ENCODE assay signal across 15 cellular contexts in the genomic region with DNA sequence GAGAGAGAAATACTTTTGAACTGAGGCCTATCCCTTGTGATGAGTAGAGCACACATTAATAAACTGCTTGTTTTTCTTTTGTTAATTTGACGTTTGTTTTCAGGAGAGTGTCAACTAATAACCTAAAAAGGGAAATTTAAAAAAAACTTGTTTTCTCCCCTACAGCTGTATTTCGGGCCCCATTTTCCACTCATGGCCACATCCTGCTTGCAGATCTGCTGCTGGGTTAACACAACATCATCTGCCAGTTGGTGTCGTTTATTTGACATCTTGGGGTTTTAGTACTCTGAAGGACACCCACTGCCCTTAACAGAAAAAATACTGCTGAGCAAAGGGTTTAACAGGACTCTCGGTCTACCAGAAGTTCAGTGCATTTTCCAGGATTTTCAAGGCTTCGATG. TPM values are rescaled to one million over a fixed set of nuclear protein-coding genes. Genes with fewer than 3 reads are reported as not detected.
DNase-seq lines count a peak whose midpoint lies in the region; ATAC-seq, FAIRE-seq and TF ChIP-seq lines count a peak whose summit lies in the region.
"Had no signal": no experiment of that assay in that cellular context is flagged by ENCODE, and none has a peak within 500 bp of the region (broad histone marks: within the 10 kb centered on the region; RNA-seq: fewer than 3 reads in every experiment).

No MANE protein-coding gene starts in this region.

- no peak for TF ChIP-seq EP300 in HepG2 (IDR thresholded peaks at IDR 0.05; ENCODE audit: low read depth in 2 of 2, low read length in 2 of 2)
- TF ChIP-seq EP300 in HepG2 (CRISPR knock-in tag; IDR thresholded peaks at IDR 0.05; ENCODE audit: borderline replicate concordance) = no peak

- no peak for TF ChIP-seq CTCF in liver (IDR thresholded peaks at IDR 0.05; ENCODE audit: low read depth, low read length, missing input control)
- TF ChIP-seq CTCF in HepG2 (CRISPR knock-in tag; IDR thresholded peaks at IDR 0.05) = no peak
- TF ChIP-seq CTCF in upper lobe of right lung (IDR thresholded peaks at IDR 0.05) = no peak
- no peak for TF ChIP-seq CTCF in WTC11 (IDR thresholded peaks at IDR 0.05)

- no peak overlapping the region for H3K4me2 ChIP-seq in HepG2 (ENCODE audit: low read depth, low read length)
- H3K4me2 ChIP-seq: PC-9 had no signal

- in situ Hi-C loops in HepG2 (cut with HindIII; ENCODE audit: extremely low pct_ligation_motif_present, low pct_unique_long_range_greater_than_20kb) = no loop called here

- peaks cover 0 to 17% (median 10%) of the 10 kb centered on the region in 9 donors for H3K9me3 Mint-ChIP-seq in naive thymus-derived CD8-positive, alpha-beta T cell
- H3K9me3 Mint-ChIP-seq in WTC11 = peaks cover 32% of the 10 kb centered on the region

- no peak for TF ChIP-seq POLR2A in HepG2 (IDR thresholded peaks at IDR 0.05; ENCODE audit: insufficient read depth in 1 of 2, low read depth in 2 of 2, low read length in 2 of 2)

- BruUV-seq in HepG2 (replicated peaks; lab: Mats Ljungman, UMichigan) = no TSS peak

- H3K27ac Mint-ChIP-seq in naive thymus-derived CD8-positive, alpha-beta T cell = peak overlapping the region in 5 of 10 donors; percentile 59 to 94 (median 75)
- no peak overlapping the region for H3K27ac Mint-ChIP-seq in WTC11
- H3K27ac Mint-ChIP-seq: progenitor cell of endocrine pancreas; stimulated activated naive B cell treated with anti-CD40 and anti-IgM and Interleukin-4, amounts not matched to agents 10 μg/mL and 1 μg/mL and 100 μg/mL, for 72 hours had no signal

- ATAC-seq in HepG2 (no peak), upper lobe of right lung (peak; percentile 37), WTC11 (no peak)
- ATAC-seq in naive thymus-derived CD8-positive, alpha-beta T cell = peak in 1 of 2 donors; percentile 50
- ATAC-seq: HCT116; stimulated activated naive B cell treated with anti-CD40 and anti-IgM and Interleukin-4, amounts not matched to agents 10 μg/mL and 1 μg/mL and 100 μg/mL, for 72 hours had no signal

- H3K36me3 ChIP-seq in liver (ENCODE audit: control insufficient read depth in 4 of 4, insufficient read depth in 3 of 4, low read depth in 1 of 4, low read length in 3 of 4) (no peaks in the 10 kb centered on the region), HepG2 (replicated peaks in 1 of 2; ENCODE audit: control insufficient read depth in 1 of 2, insufficient read depth in 2 of 2, low read length in 2 of 2) (no peaks in the 10 kb centered on the region), upper lobe of right lung (no peaks in the 10 kb centered on the region)

- peaks cover 0 to 26% (median 9%) of the 10 kb centered on the region in 4 donors for H3K4me1 Mint-ChIP-seq in naive thymus-derived CD8-positive, alpha-beta T cell
- H3K4me1 Mint-ChIP-seq in WTC11 = 0 out of 2 replicates have a peak, but pooled peaks cover 3% of the 10 kb centered on the region
- H3K4me1 Mint-ChIP-seq: stimulated activated naive B cell treated with anti-CD40 and anti-IgM and Interleukin-4, amounts not matched to agents 10 μg/mL and 1 μg/mL and 100 μg/mL, for 72 hours had no signal

- CTCF ChIA-PET in HepG2 (lab: Yijun Ruan, JAX; ENCODE audit: low intra/inter-chr PET ratio, low total read pairs) (no interaction called here), WTC11 (lab: Charles Lee) (no interaction called here)

- H3K9me3 ChIP-seq in liver (ENCODE audit: control insufficient read depth in 4 of 4, low read length in 3 of 4) (peaks cover 0 to 4% (median 1%) of the 10 kb centered on the region in 4 donors), HepG2 (ENCODE audit: low read length) (peaks cover 62% of the 10 kb centered on the region), upper lobe of right lung (no peaks in the 10 kb centered on the region)

- H3K4me1 ChIP-seq in liver (ENCODE audit: control insufficient read depth in 4 of 4, insufficient read depth in 4 of 4, low read length in 3 of 4) = no peaks in the 10 kb centered on the region
- no peaks in the 10 kb centered on the region for H3K4me1 ChIP-seq in HepG2 (ENCODE audit: insufficient read depth, low read length)
- H3K4me1 ChIP-seq in upper lobe of right lung = no peaks in the 10 kb centered on the region

- 62% methylated on average over 5 of the region's 5 CpGs for WGBS in liver
- WGBS in HepG2 (ENCODE audit: low lambda C conversion rate) = under 1% methylated on average over 5 of the region's 5 CpGs

- H3K9ac ChIP-seq in liver (ENCODE audit: low read depth in 1 of 2, low read length in 2 of 2) (no peak overlapping the region), HepG2 (ENCODE audit: insufficient read depth, low read depth, low read length) (no peak overlapping the region)

- no peak overlapping the region for H3K27ac ChIP-seq in liver (ENCODE audit: low read depth in 1 of 2, low read length in 2 of 2)
- H3K27ac ChIP-seq in HepG2 (ENCODE audit: extremely low read length, insufficient read depth, low read length) = no peak overlapping the region
- no peak overlapping the region for H3K27ac ChIP-seq in upper lobe of right lung
- H3K27ac ChIP-seq: PC-9 had no signal

- FAIRE-seq in HepG2 (lab: Jason Lieb, UNC) = no peak

- H3K27me3 Mint-ChIP-seq in naive thymus-derived CD8-positive, alpha-beta T cell = peaks cover 0 to 14% (median 5%) of the 10 kb centered on the region in 5 donors
- H3K27me3 Mint-ChIP-seq in WTC11 (ENCODE audit: low read depth) = peaks cover 5% of the 10 kb centered on the region; the same call in 1 of the 2 replicates
- H3K27me3 Mint-ChIP-seq: progenitor cell of endocrine pancreas had no signal

- H3K27me3 ChIP-seq in liver (ENCODE audit: control insufficient read depth in 4 of 4, insufficient read depth in 4 of 4, low read length in 3 of 4) = no peaks in the 10 kb centered on the region
- no peaks in the 10 kb centered on the region for H3K27me3 ChIP-seq in HepG2 (ENCODE audit: control insufficient read depth in 1 of 2, insufficient read depth in 2 of 2, low read length in 2 of 2)
- H3K27me3 ChIP-seq in upper lobe of right lung = no peaks in the 10 kb centered on the region

- no peaks in the 10 kb centered on the region for H4K20me1 ChIP-seq in HepG2 (ENCODE audit: insufficient read depth, low read length)

- peaks cover 0 to 10% (median 8%) of the 10 kb centered on the region in 3 donors for H3K36me3 Mint-ChIP-seq in naive thymus-derived CD8-positive, alpha-beta T cell
- peaks cover 7% of the 10 kb centered on the region for H3K36me3 Mint-ChIP-seq in WTC11
- H3K36me3 Mint-ChIP-seq: stimulated activated naive B cell treated with anti-CD40 and anti-IgM and Interleukin-4, amounts not matched to agents 10 μg/mL and 1 μg/mL and 100 μg/mL, for 72 hours had no signal

- peak overlapping the region in 6 of 10 donors; percentile 25 to 94 (median 75) for H3K4me3 Mint-ChIP-seq in naive thymus-derived CD8-positive, alpha-beta T cell
- no peak overlapping the region for H3K4me3 Mint-ChIP-seq in WTC11
- H3K4me3 Mint-ChIP-seq: stimulated activated naive B cell treated with anti-CD40 and anti-IgM and Interleukin-4, amounts not matched to agents 10 μg/mL and 1 μg/mL and 100 μg/mL, for 72 hours had no signal

- intact Hi-C loops in HepG2 (cut with micrococcal nuclease; ENCODE audit: unreplicated experiment) (no loop called here), upper lobe of right lung (cut with DNase I) (no loop called here)

- POLR2A ChIA-PET in HepG2 (lab: Yijun Ruan, JAX) (no interaction called here), WTC11 (lab: Charles Lee) (no interaction called here)
- POLR2A ChIA-PET in naive thymus-derived CD8-positive, alpha-beta T cell (lab: Charles Lee) = no interaction called here

- no peak overlapping the region for H2AFZ ChIP-seq in HepG2 (ENCODE audit: low read length)
- H2AFZ ChIP-seq: PC-9 had no signal

- DNase-seq in HepG2 (ENCODE audit: low spot score) (no peak), upper lobe of right lung (no peak), WTC11 (ENCODE audit: low spot score) (no peak), iPS-NIHi7 (ENCODE audit: extremely low spot score) (no peak), OCI-M2 (lab: John Stamatoyannopoulos, UW; ENCODE audit: unreplicated experiment) (no peak)
- DNase-seq in activated T-cell treated with anti-CD3 and anti-CD28 coated beads, Interleukin-2, amount 50 U/mL, for 1 hour = peak; percentile 27
- peak in 2 of 10 donors; percentile 3 to 34 for DNase-seq in naive thymus-derived CD8-positive, alpha-beta T cell
- DNase-seq: NCI-H1048; PC-9; stimulated activated naive B cell treated with anti-CD40 and anti-IgM and Interleukin-4, amounts not matched to agents 10 μg/mL and 1 μg/mL and 100 μg/mL, for 72 hours had no signal

- H3K79me2 ChIP-seq in HepG2 (ENCODE audit: insufficient read depth, low read length) = no peaks in the 10 kb centered on the region

- no peak overlapping the region for H3K4me3 ChIP-seq in liver (ENCODE audit: low read depth in 1 of 3, low read length in 3 of 3)
- no peak overlapping the region for H3K4me3 ChIP-seq in HepG2 (replicated peaks in 1 of 3; ENCODE audit: insufficient read depth in 1 of 3, low read depth in 2 of 3, low read length in 3 of 3)
- H3K4me3 ChIP-seq in upper lobe of right lung = no peak overlapping the region
- H3K4me3 ChIP-seq: PC-9 had no signal

- no peak for TF ChIP-seq RAD21 in liver (IDR thresholded peaks at IDR 0.05)
- TF ChIP-seq RAD21 in HepG2 (CRISPR knock-in tag; IDR thresholded peaks at IDR 0.05) = no peak

RNA-seq across cellular contexts. Expression of a gene that starts 0.8 kb away (rescaled TPM):
- 1 to 10 TPM in 1 of 2 donors, under 1 TPM in 1; 0.61 to 1.3 TPM for total RNA-seq in liver
- under 1 TPM; 0.32 to 0.88 TPM for polyA plus RNA-seq in liver
- not detected in 2 replicates for total RNA-seq in HepG2 (2016; rRNA removed; fragmentation: Illumina TruSeq; extraction: Trizol)
- total RNA-seq in HepG2 (2016; cell fraction: cytosol; rRNA removed; fragmentation: Illumina TruSeq; extraction: Trizol; ENCODE audit: low read depth) = not detected in 2 replicates
- not detected in 2 replicates for total RNA-seq in HepG2 (2016; cell fraction: insoluble cytoplasmic fraction; rRNA removed; fragmentation: Illumina TruSeq; extraction: Trizol)
- not detected in 2 replicates for total RNA-seq in HepG2 (2016; cell fraction: membrane; rRNA removed; fragmentation: Illumina TruSeq; extraction: Trizol)
- not detected in 2 replicates for total RNA-seq in HepG2 (2016; cell fraction: nucleus; rRNA removed; fragmentation: Illumina TruSeq; extraction: Trizol)
- not detected in 2 replicates for polyA plus RNA-seq in HepG2 (2011; rRNA removed)
- not detected in 2 replicates for polyA plus RNA-seq in HepG2 (2011; cell fraction: cytosol; rRNA removed)
- not detected in 2 replicates for polyA plus RNA-seq in HepG2 (2011; cell fraction: nucleus; rRNA removed)
- polyA plus RNA-seq in HepG2 (2012) = not detected in 2 replicates
- not detected in 2 replicates for polyA plus RNA-seq in HepG2 (2016; cell fraction: cytosol; fragmentation: Illumina TruSeq; extraction: Trizol; ENCODE audit: low read depth)
- not detected in 2 replicates for polyA plus RNA-seq in HepG2 (2016; cell fraction: insoluble cytoplasmic fraction; fragmentation: Illumina TruSeq; extraction: Trizol; ENCODE audit: low read depth)
- polyA plus RNA-seq in HepG2 (2016; cell fraction: membrane; fragmentation: Illumina TruSeq; extraction: Trizol; ENCODE audit: low read depth) = not detected in 2 replicates
- polyA plus RNA-seq in HepG2 (2016; cell fraction: nucleus; fragmentation: Illumina TruSeq; extraction: Trizol; ENCODE audit: insufficient read depth, low read depth) = not detected in 2 replicates
- not detected in 2 replicates for polyA minus RNA-seq in HepG2 (2011; rRNA and poly(A)+ RNA removed; ENCODE audit: low replicate concordance)
- not detected in 2 replicates for polyA minus RNA-seq in HepG2 (2011; cell fraction: cytosol; rRNA and poly(A)+ RNA removed)
- polyA minus RNA-seq in HepG2 (2011; cell fraction: nucleus; rRNA and poly(A)+ RNA removed) = not detected in 2 replicates
- 10 to 100 TPM; 10.9 to 15.1 TPM for total RNA-seq in naive thymus-derived CD8-positive, alpha-beta T cell
- 10 to 100 TPM in 1 of 3 donors, 1 to 10 TPM in 2; 4.3 to 49.0 (median 5.9) TPM for polyA plus RNA-seq in naive thymus-derived CD8-positive, alpha-beta T cell
- 2.6 TPM for total RNA-seq in upper lobe of right lung
- 0.11 TPM in 1 of 3 replicates, not detected in the others for total RNA-seq in WTC11 (2021)
- total RNA-seq: cerebellum, PC-9, progenitor cell of endocrine pancreas had no signal
- polyA plus RNA-seq: AG04450 had no signal
